18 cellular contexts compared by ENCODE assay signal in genomic region chr10:11783558-11783865, GRCh38.
"Had no signal": no experiment of that assay in that cellular context is flagged by ENCODE, and none has a peak within 500 bp of the region (broad histone marks: within the 10 kb centered on the region; RNA-seq: fewer than 3 reads in every experiment).

No MANE protein-coding gene starts in this region.

- H3K9me3 Mint-ChIP-seq: activated CD4-positive, alpha-beta T cell treated with anti-CD3 and anti-CD28 coated beads, Interleukin-2, amount 10 ng/mL, durations not matched to agents 24 days and 14 days; activated CD8-positive, alpha-beta T cell treated with anti-CD3 and anti-CD28 coated beads for 36 hours; activated naive CD8-positive, alpha-beta T cell treated with anti-CD3 and anti-CD28 coated beads for 36 hours; activated T-helper 17 cell treated with anti-CD3 and anti-CD28 coated beads, Interleukin-2, amount 50 U/mL, for 72 hours; T-cell had no signal

- H3K36me3 Mint-ChIP-seq: activated naive CD8-positive, alpha-beta T cell treated with anti-CD3 and anti-CD28 coated beads for 36 hours; T-cell had no signal

- H3K4me3 Mint-ChIP-seq: activated CD4-positive, alpha-beta T cell treated with anti-CD3 and anti-CD28 coated beads, Interleukin-2, amount 10 ng/mL, durations not matched to agents 24 days and 14 days; activated CD8-positive, alpha-beta T cell treated with anti-CD3 and anti-CD28 coated beads for 36 hours; activated naive CD8-positive, alpha-beta T cell treated with anti-CD3 and anti-CD28 coated beads for 36 hours; activated T-helper 17 cell treated with anti-CD3 and anti-CD28 coated beads, Interleukin-2, amount 50 U/mL, for 72 hours; nephron progenitor cell; T-cell had no signal

- H3K27ac Mint-ChIP-seq: activated CD4-positive, alpha-beta T cell treated with anti-CD3 and anti-CD28 coated beads, Interleukin-2, amount 10 ng/mL, durations not matched to agents 24 days and 14 days; activated CD8-positive, alpha-beta T cell treated with anti-CD3 and anti-CD28 coated beads for 36 hours; activated naive CD8-positive, alpha-beta T cell treated with anti-CD3 and anti-CD28 coated beads for 36 hours; activated T-helper 17 cell treated with anti-CD3 and anti-CD28 coated beads, Interleukin-2, amount 50 U/mL, for 72 hours; T-cell had no signal

- H3K4me3 ChIP-seq: dorsolateral prefrontal cortex, gastroesophageal sphincter, heart right ventricle, lower lobe of right lung, uterus had no signal

- H3K27ac ChIP-seq: dorsolateral prefrontal cortex, gastroesophageal sphincter, heart right ventricle, lower lobe of right lung, uterus had no signal

- H3K36me3 ChIP-seq: gastroesophageal sphincter, heart right ventricle, lower lobe of right lung, uterus had no signal

- ATAC-seq: gastroesophageal sphincter had no signal

- DNase-seq: activated CD8-positive, alpha-beta T cell treated with anti-CD3 and anti-CD28 coated beads for 36 hours; activated naive CD4-positive, alpha-beta T cell; activated naive CD8-positive, alpha-beta T cell treated with anti-CD3 and anti-CD28 coated beads for 36 hours; activated T-cell treated with anti-CD3 and anti-CD28 coated beads, Interleukin-2, amount 50 U/mL, for 1 hour; dorsolateral prefrontal cortex; heart right ventricle; left cardiac atrium; lower lobe of right lung; nephron progenitor cell; nucleus accumbens; stimulated activated CD4-positive, alpha-beta T cell treated with anti-CD3 and anti-CD28 coated beads, Interleukin-12 subunit alpha, Interleukin-12 subunit beta, amount 100 ng/mL, for 4 hours; stimulated activated CD4-positive, alpha-beta T cell treated with anti-CD3 and anti-CD28 coated beads, Interleukin-1b, Interleukin-23, amount 100 ng/mL, for 48 hours; stimulated activated CD8-positive, alpha-beta memory T cell treated with anti-CD3 and anti-CD28 coated beads, Interleukin-4, amount 100 ng/mL, for 48 hours; T-cell; uterus had no signal

- H3K9me3 ChIP-seq: gastroesophageal sphincter, heart right ventricle, lower lobe of right lung, uterus had no signal

- H3K4me1 Mint-ChIP-seq: T-cell had no signal

- H3K4me1 ChIP-seq: gastroesophageal sphincter, heart right ventricle, lower lobe of right lung, uterus had no signal

- H3K27me3 ChIP-seq: dorsolateral prefrontal cortex, uterus had no signal
